8 cellular contexts compared by ENCODE assay signal in genomic region chr19:14117668-14118164, GRCh38. TPM values are rescaled to one million over a fixed set of nuclear protein-coding genes. Genes with fewer than 3 reads are reported as not detected.
DNase-seq lines count a peak whose midpoint lies in the region; ATAC-seq and TF ChIP-seq lines count a peak whose summit lies in the region.

TSS of gene PRKACA (minus strand) at chr19:14117762. CDS start at chr19:14117547, 215 bp downstream.

- peak within 1 kb of the TSS; percentile 97 for H3K27ac Mint-ChIP-seq in osteocyte (ENCODE audit: unreplicated experiment)

- no peaks in the 10 kb centered on the region for H3K27me3 ChIP-seq in thoracic aorta (replicated peaks; ENCODE audit: insufficient read depth)

- H3K4me1 ChIP-seq in thoracic aorta (ENCODE audit: control insufficient read depth in 1 of 2, low read depth in 2 of 2), result peaks cover 46 to 56% of the 10 kb centered on the region in 2 donors

- H3K27me3 Mint-ChIP-seq in osteocyte (ENCODE audit: unreplicated experiment), result no peaks in the 10 kb centered on the region

- H3K4me1 Mint-ChIP-seq in osteocyte (ENCODE audit: unreplicated experiment), result peaks cover 42% of the 10 kb centered on the region

- DNase-seq in NCI-H1436 (lab: John Stamatoyannopoulos, UW) (peak; percentile 98), SW480 (ENCODE audit: low spot score) (peak; percentile 97), Right ventricle myocardium inferior (ENCODE audit: missing footprints) (peak; percentile 100), osteocyte (ENCODE audit: extremely low spot score, unreplicated experiment) (peak; percentile 100), thoracic aorta (ENCODE audit: low spot score) (peak; percentile 96)
- peak; percentile 95 for DNase-seq in activated naive CD8-positive, alpha-beta T cell treated with anti-CD3 and anti-CD28 coated beads, Interleukin-2, amount 50 U/mL, for 16 hours (ENCODE audit: low read depth, low spot score)

- peak within 1 kb of the TSS; percentile 88 for H3K4me3 Mint-ChIP-seq in osteocyte (ENCODE audit: unreplicated experiment)

- no peaks in the 10 kb centered on the region for H3K9me3 ChIP-seq in thoracic aorta

- TF ChIP-seq CTCF in GM12875 (IDR thresholded peaks at IDR 0.05; ENCODE audit: borderline replicate concordance, insufficient read depth, low read depth, low read length), result no peak
- no peak for TF ChIP-seq CTCF in osteocyte (IDR thresholded peaks at IDR 0.05)
- no peak for TF ChIP-seq CTCF in thoracic aorta (IDR thresholded peaks at IDR 0.05)

- no peaks in the 10 kb centered on the region for H3K9me3 Mint-ChIP-seq in osteocyte (ENCODE audit: unreplicated experiment)

- ATAC-seq in HG02840 (IDR thresholded peaks at IDR 0.05; ENCODE audit: low FRiP score, unreplicated experiment) (peak; percentile 84), Right ventricle myocardium inferior (peak; percentile 90), thoracic aorta (ENCODE audit: insufficient number of reproducible peaks, low FRiP score, low read depth) (peak; percentile 79)

- no peaks in the 10 kb centered on the region for H3K36me3 Mint-ChIP-seq in osteocyte (ENCODE audit: unreplicated experiment)

- peak within 1 kb of the TSS; percentile 98 to 100 for H3K27ac ChIP-seq in thoracic aorta

- peak within 1 kb of the TSS; percentile 84 for H3K4me3 ChIP-seq in GM12875 (ENCODE audit: low read depth, low read length)
- H3K4me3 ChIP-seq in thoracic aorta, result peak within 1 kb of the TSS; percentile 97

- no peaks in the 10 kb centered on the region for H3K36me3 ChIP-seq in thoracic aorta

- intact Hi-C loops in Right ventricle myocardium inferior (cut with DNase I), result loop anchor here (5.0 kb wide), 1 partner anchor 35 kb away; no protein-coding TSS in a partner anchor

RNA-seq across cellular contexts. Expression of gene PRKACA, which starts in this region (rescaled TPM):
- 494 TPM for total RNA-seq in Right ventricle myocardium inferior
- total RNA-seq in osteocyte, result 109 and 115 TPM in 2 replicates
- total RNA-seq in thoracic aorta, result 100 to 1,000 TPM in 1 of 2 donors, 10 to 100 TPM in 1; 93.2 to 107 TPM

Comparison
In these comparisons a context has a peak if more than half of its experiments do, and no peak if none do; other contexts are left out.
1. Peak in every context shown above with its lines: DNase-seq, ATAC-seq, H3K4me3 ChIP-seq and H3K27ac ChIP-seq.